9 cellular contexts compared by ENCODE assay signal in genomic region chr12:11534064-11534463, GRCh38.
"Had no signal": no experiment of that assay in that cellular context is flagged by ENCODE, and none has a peak within 500 bp of the region (broad histone marks: within the 10 kb centered on the region; RNA-seq: fewer than 3 reads in every experiment).

No MANE protein-coding gene starts in this region.

- ATAC-seq: GM23338, HCT116 had no signal

- H3K9me3 ChIP-seq: HAP-1 had no signal

- H3K27ac ChIP-seq: HL-60, KMS-11 had no signal

- H3K4me1 ChIP-seq: HAP-1 had no signal

- DNase-seq: H7, HFFc6, Karpas-422, KBM-7 had no signal

- H3K9ac ChIP-seq: KMS-11 had no signal

- H3K4me3 ChIP-seq: GM23338, HAP-1 had no signal

- H3K36me3 ChIP-seq: HAP-1 had no signal

- H2AFZ ChIP-seq: GM23338 had no signal

- H3K4me2 ChIP-seq: GM23338, KMS-11 had no signal
